In genomic region chr1:202926578-202927491, GRCh38 we compare ENCODE assay signal across 8 cellular contexts. TPM values are rescaled to one million over a fixed set of nuclear protein-coding genes. Genes with fewer than 3 reads are reported as not detected.
DNase-seq lines count a peak whose midpoint lies in the region; ATAC-seq and TF ChIP-seq lines count a peak whose summit lies in the region.

KLHL12 (minus strand) TSS chr1:202927234; CDS start chr1:202925162, 2,072 bp downstream.

- peak within 1 kb of the TSS; percentile 95 for H3K4me3 Mint-ChIP-seq in T-helper 1 cell treated with Interleukin-12 subunit alpha and Interleukin-12 subunit beta and Interleukin-4 antibody, amounts not matched to agents 30 μg/mL and 1 μg/mL, for 36 hours
- peak within 1 kb of the TSS; percentile 87 for H3K4me3 Mint-ChIP-seq in progenitor cell of endocrine pancreas (ENCODE audit: low read depth)

- H3K9me3 Mint-ChIP-seq in T-helper 1 cell treated with Interleukin-12 subunit alpha and Interleukin-12 subunit beta and Interleukin-4 antibody, amounts not matched to agents 30 μg/mL and 1 μg/mL, for 36 hours = no peaks in the 10 kb centered on the region
- no peaks in the 10 kb centered on the region for H3K9me3 Mint-ChIP-seq in progenitor cell of endocrine pancreas (ENCODE audit: low read depth)

- H3K27ac ChIP-seq in left ventricle myocardium inferior (replicated peaks) = peak within 1 kb of the TSS; percentile 96

- peak; percentile 96 for DNase-seq in GM13977 (ENCODE audit: low spot score)
- DNase-seq in NCI-H1694 (lab: John Stamatoyannopoulos, UW) = peak; percentile 94
- DNase-seq in amniotic stem cell (lab: John Stamatoyannopoulos, UW) = peak; percentile 90
- peak; percentile 97 for DNase-seq in left ventricle myocardium inferior
- peak; percentile 95 for DNase-seq in progenitor cell of endocrine pancreas (ENCODE audit: low spot score, unreplicated experiment)
- peak; percentile 98 for DNase-seq in ureter (ENCODE audit: low spot score)

- H3K27me3 Mint-ChIP-seq in T-helper 1 cell treated with Interleukin-12 subunit alpha and Interleukin-12 subunit beta and Interleukin-4 antibody, amounts not matched to agents 30 μg/mL and 1 μg/mL, for 36 hours (ENCODE audit: low read depth) = peaks cover 3% of the 10 kb centered on the region
- no peaks in the 10 kb centered on the region for H3K27me3 Mint-ChIP-seq in progenitor cell of endocrine pancreas

- in situ Hi-C loops in GM13977 (cut with MboI; ENCODE audit: low pct_unique_long_range_greater_than_20kb, low sequenced_read_pairs, unreplicated experiment) = loop anchor here (10.0 kb wide), 1 partner anchor 62 kb away; no protein-coding TSS in a partner anchor

- ATAC-seq in HG02885 (IDR thresholded peaks at IDR 0.05; ENCODE audit: poor library complexity, unreplicated experiment) = peak; percentile 94

- no peaks in the 10 kb centered on the region for H3K27me3 ChIP-seq in left ventricle myocardium inferior (ENCODE audit: low read depth)

- peaks cover 13% of the 10 kb centered on the region for H3K36me3 Mint-ChIP-seq in T-helper 1 cell treated with Interleukin-12 subunit alpha and Interleukin-12 subunit beta and Interleukin-4 antibody, amounts not matched to agents 30 μg/mL and 1 μg/mL, for 36 hours (ENCODE audit: low read depth)
- peaks cover 1% of the 10 kb centered on the region for H3K36me3 Mint-ChIP-seq in progenitor cell of endocrine pancreas (ENCODE audit: insufficient read depth)

- no peaks in the 10 kb centered on the region for H3K9me3 ChIP-seq in left ventricle myocardium inferior (replicated peaks)

- H3K4me1 Mint-ChIP-seq in T-helper 1 cell treated with Interleukin-12 subunit alpha and Interleukin-12 subunit beta and Interleukin-4 antibody, amounts not matched to agents 30 μg/mL and 1 μg/mL, for 36 hours (ENCODE audit: low read depth) = peaks cover 25% of the 10 kb centered on the region
- H3K4me1 Mint-ChIP-seq in progenitor cell of endocrine pancreas (ENCODE audit: low read depth) = peaks cover 4% of the 10 kb centered on the region

- peaks cover 47% of the 10 kb centered on the region for H3K4me1 ChIP-seq in left ventricle myocardium inferior

- H3K27ac Mint-ChIP-seq in T-helper 1 cell treated with Interleukin-12 subunit alpha and Interleukin-12 subunit beta and Interleukin-4 antibody, amounts not matched to agents 30 μg/mL and 1 μg/mL, for 36 hours = peak within 1 kb of the TSS; percentile 97
- H3K27ac Mint-ChIP-seq in progenitor cell of endocrine pancreas = peak within 1 kb of the TSS; percentile 94

- peaks cover 23% of the 10 kb centered on the region for H3K36me3 ChIP-seq in left ventricle myocardium inferior

- TF ChIP-seq CTCF in GM13977 (IDR thresholded peaks at IDR 0.05; ENCODE audit: extremely low read depth, insufficient read depth, missing control alignments) (peak; percentile 47), left ventricle myocardium inferior (IDR thresholded peaks at IDR 0.05; ENCODE audit: borderline replicate concordance) (peak; percentile 66), progenitor cell of endocrine pancreas (IDR thresholded peaks at IDR 0.05; ENCODE audit: unreplicated experiment) (peak; percentile 79)

- intact Hi-C loops in left ventricle myocardium inferior (cut with micrococcal nuclease) = no loop called here

- H3K4me3 ChIP-seq in left ventricle myocardium inferior = peak within 1 kb of the TSS; percentile 97

RNA-seq across cellular contexts. Expression of gene KLHL12, which starts in this region (rescaled TPM):
- total RNA-seq in left ventricle myocardium inferior (22.7 TPM), progenitor cell of endocrine pancreas (32.3 and 34.1 TPM in 2 replicates), ureter (35.4 TPM)

Comparison
In these comparisons a context has a peak if more than half of its experiments do, and no peak if none do; other contexts are left out.
1. Peak in every context shown above with its lines: DNase-seq, ATAC-seq, H3K4me3 ChIP-seq and H3K27ac ChIP-seq.